7 cellular contexts compared by ENCODE assay signal in genomic region chr19:34255546-34255945, GRCh38. TPM values are rescaled to one million over a fixed set of nuclear protein-coding genes. Genes with fewer than 3 reads are reported as not detected.
DNase-seq lines count a peak whose midpoint lies in the region; ATAC-seq, FAIRE-seq and TF ChIP-seq lines count a peak whose summit lies in the region.

No MANE protein-coding gene starts in this region.

- peak; percentile 13 for FAIRE-seq in islet of Langerhans (lab: Jason Lieb, UNC)

- TF ChIP-seq POLR2A in stomach (IDR thresholded peaks at IDR 0.05) = no peak

- intact Hi-C loops in activated T-helper 2 cell treated with anti-CD3 and anti-CD28 coated beads, Interferon-gamma antibody, Interleukin-2, Interleukin-4, amounts not matched to agents 10 μg/mL and 5 μg/mL and 100 μg/mL, durations not matched to agents 14 hours and 24 hours and 36 hours (cut with micrococcal nuclease) = no loop called here
- intact Hi-C loops in stomach (cut with DNase I; ENCODE audit: low total_unique reads) = no loop called here

- H3K27me3 ChIP-seq in HUES6 (ENCODE audit: control insufficient read depth, insufficient read depth, low read length) = no peaks in the 10 kb centered on the region
- H3K27me3 ChIP-seq in stomach = no peaks in the 10 kb centered on the region

- TF ChIP-seq EP300 in stomach (IDR thresholded peaks at IDR 0.05) = no peak

- TF ChIP-seq CTCF in stomach (IDR thresholded peaks at IDR 0.05) = no peak

- H3K36me3 Mint-ChIP-seq in activated T-helper 2 cell treated with anti-CD3 and anti-CD28 coated beads, Interferon-gamma antibody, Interleukin-2, Interleukin-4, amounts not matched to agents 10 μg/mL and 5 μg/mL and 100 μg/mL, durations not matched to agents 14 hours and 24 hours and 36 hours (ENCODE audit: low read depth) = no peaks in the 10 kb centered on the region

- no peak overlapping the region for H3K27ac Mint-ChIP-seq in activated T-helper 2 cell treated with anti-CD3 and anti-CD28 coated beads, Interferon-gamma antibody, Interleukin-2, Interleukin-4, amounts not matched to agents 10 μg/mL and 5 μg/mL and 100 μg/mL, durations not matched to agents 14 hours and 24 hours and 36 hours

- H3K9ac ChIP-seq in HUES6 (ENCODE audit: low read length) = peak overlapping the region; percentile 75

- H3K9me3 Mint-ChIP-seq in activated T-helper 2 cell treated with anti-CD3 and anti-CD28 coated beads, Interferon-gamma antibody, Interleukin-2, Interleukin-4, amounts not matched to agents 10 μg/mL and 5 μg/mL and 100 μg/mL, durations not matched to agents 14 hours and 24 hours and 36 hours = no peaks in the 10 kb centered on the region

- WGBS in stomach, 5 donors = 23 to 32% (median 23%) methylated on average over 9 of the region's 9 CpGs

- no peak for DNase-seq in activated T-helper 2 cell treated with anti-CD3 and anti-CD28 coated beads, Interferon-gamma antibody, Interleukin-2, Interleukin-4, amounts not matched to agents 10 μg/mL and 5 μg/mL and 100 μg/mL, durations not matched to agents 14 hours and 24 hours and 36 hours (ENCODE audit: low spot score)
- DNase-seq in stomach = no peak
- no peak for DNase-seq in stimulated activated CD4-positive, alpha-beta T cell treated with anti-CD3 and anti-CD28 coated beads, Interleukin-2, amount 100 ng/mL, for 24 hours

- H3K36me3 ChIP-seq in HUES6 (ENCODE audit: control insufficient read depth, insufficient read depth, low read length) (no peaks in the 10 kb centered on the region), stomach (peaks cover 0 to 6% (median 0%) of the 10 kb centered on the region in 4 donors)

- H3K4me3 ChIP-seq in HUES6 (ENCODE audit: low read depth, low read length) = peak overlapping the region; percentile 81
- peak overlapping the region; percentile 79 to 98 (median 90) for H3K4me3 ChIP-seq in stomach

- peaks cover 2% of the 10 kb centered on the region for H3K27me3 Mint-ChIP-seq in activated T-helper 2 cell treated with anti-CD3 and anti-CD28 coated beads, Interferon-gamma antibody, Interleukin-2, Interleukin-4, amounts not matched to agents 10 μg/mL and 5 μg/mL and 100 μg/mL, durations not matched to agents 14 hours and 24 hours and 36 hours (ENCODE audit: low read depth)

- ATAC-seq in HG02610 (IDR thresholded peaks at IDR 0.05; ENCODE audit: unreplicated experiment) (no peak), GM21723 (IDR thresholded peaks at IDR 0.05; ENCODE audit: unreplicated experiment) (no peak)

- no peaks in the 10 kb centered on the region for H3K9me3 ChIP-seq in HUES6 (ENCODE audit: control insufficient read depth, insufficient read depth, low read depth, low read length)
- H3K9me3 ChIP-seq in stomach = no peaks in the 10 kb centered on the region

- peak overlapping the region; percentile 77 for H3K4me3 Mint-ChIP-seq in activated T-helper 2 cell treated with anti-CD3 and anti-CD28 coated beads, Interferon-gamma antibody, Interleukin-2, Interleukin-4, amounts not matched to agents 10 μg/mL and 5 μg/mL and 100 μg/mL, durations not matched to agents 14 hours and 24 hours and 36 hours (ENCODE audit: low read depth)

- H3K4me1 Mint-ChIP-seq in activated T-helper 2 cell treated with anti-CD3 and anti-CD28 coated beads, Interferon-gamma antibody, Interleukin-2, Interleukin-4, amounts not matched to agents 10 μg/mL and 5 μg/mL and 100 μg/mL, durations not matched to agents 14 hours and 24 hours and 36 hours (ENCODE audit: low read depth) = peaks cover 5% of the 10 kb centered on the region

- H3K4me1 ChIP-seq in HUES6 (ENCODE audit: control insufficient read depth, insufficient read depth, low read length) = peaks cover under 1% of the 10 kb centered on the region
- peaks cover 10 to 51% (median 21%) of the 10 kb centered on the region in 4 donors for H3K4me1 ChIP-seq in stomach

- no peak overlapping the region for H3K27ac ChIP-seq in HUES6 (ENCODE audit: low read depth, low read length)
- peak overlapping the region in 4 of 5 donors; percentile 80 to 98 (median 94) for H3K27ac ChIP-seq in stomach

RNA-seq across cellular contexts. Expression of gene GARRE1, which starts 1.2 kb away (rescaled TPM):
- total RNA-seq in activated T-helper 2 cell treated with anti-CD3 and anti-CD28 coated beads, Interferon-gamma antibody, Interleukin-2, Interleukin-4, amounts not matched to agents 10 μg/mL and 5 μg/mL and 100 μg/mL, durations not matched to agents 14 hours and 24 hours and 36 hours = 9.6 and 10.0 TPM in 2 replicates
- total RNA-seq in stomach = 10 to 100 TPM; 12.9 to 60.7 (median 20.1) TPM
- 1 to 10 TPM; 2.1 to 3.6 (median 3.5) TPM for polyA plus RNA-seq in stomach
